In the genomic region with DNA sequence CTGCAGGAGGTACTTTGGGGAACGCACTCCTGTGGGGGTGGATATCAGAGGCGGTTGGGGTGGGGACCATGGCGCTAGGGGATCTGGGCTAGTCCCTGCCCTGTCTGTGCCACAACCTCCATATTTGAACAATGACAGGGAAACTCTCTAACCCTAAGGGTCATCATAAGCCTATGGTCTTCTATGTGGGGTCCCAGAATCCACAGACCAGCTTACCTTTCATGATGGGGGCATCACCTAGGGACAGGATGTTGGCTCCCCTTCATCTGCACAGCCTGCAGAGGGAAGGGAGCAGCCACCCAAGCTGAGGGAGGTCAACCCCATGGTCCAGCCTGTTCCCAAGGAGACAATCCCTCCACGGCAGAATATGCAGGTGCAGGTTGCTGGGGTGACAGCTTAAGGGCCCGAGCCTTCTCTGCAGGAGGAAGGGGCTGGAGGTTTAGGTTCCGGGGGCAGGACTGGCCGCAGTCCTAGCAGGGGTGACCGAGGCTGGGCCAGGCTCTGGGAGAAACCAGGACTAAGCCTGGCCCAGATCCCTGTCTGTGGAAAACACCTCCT, we compare ENCODE assay signal across 9 cellular contexts. TPM values are rescaled to one million over a fixed set of nuclear protein-coding genes. Genes with fewer than 3 reads are reported as not detected.
A peak's percentile ranks its signal among the peaks of the same experiment; 100 is the strongest.
DNase-seq lines count a peak whose midpoint lies in the region; ATAC-seq and TF ChIP-seq lines count a peak whose summit lies in the region.
"Had no signal": no experiment of that assay in that cellular context is flagged by ENCODE, and none has a peak within 500 bp of the region (broad histone marks: within the 10 kb centered on the region; RNA-seq: fewer than 3 reads in every experiment).

No MANE protein-coding gene starts in this region.

- no peak for ATAC-seq in GM18519 (IDR thresholded peaks at IDR 0.05; ENCODE audit: low FRiP score, unreplicated experiment)

- H3K4me1 ChIP-seq in BLaER1 treated with 17β-estradiol and CSF1 and Interleukin-3, amounts not matched to agents 10 nM and 100 nM = peaks cover 32 to 51% (median 42%) of the 10 kb centered on the region in 10 experiments
- H3K4me1 ChIP-seq in MM.1S (ENCODE audit: low read length) (peaks cover 8% of the 10 kb centered on the region), ectodermal cell (ENCODE audit: control insufficient read depth, insufficient read depth, low read length) (peaks cover 19% of the 10 kb centered on the region)

- peaks cover 14% of the 10 kb centered on the region for H3K79me2 ChIP-seq in MM.1S (ENCODE audit: low read length)

- H3K27me3 ChIP-seq in BLaER1 treated with 17β-estradiol and CSF1 and Interleukin-3, amounts not matched to agents 10 nM and 100 nM = no peaks in the 10 kb centered on the region
- H3K27me3 ChIP-seq in MM.1S (replicated peaks; ENCODE audit: insufficient read depth, low read length) = no peaks in the 10 kb centered on the region
- H3K27me3 ChIP-seq in ectodermal cell (ENCODE audit: control insufficient read depth, insufficient read depth, low read length, poor library complexity, severe bottlenecking) = no peaks in the 10 kb centered on the region

- no peak for DNase-seq in MM.1S
- no peak for DNase-seq in neural crest cell (ENCODE audit: low read depth, low spot score)
- DNase-seq in SIG-M5 treated with dmso at 0.1 percent for 504 hours (lab: John Stamatoyannopoulos, UW; ENCODE audit: unreplicated experiment) = no peak
- DNase-seq in NCI-H446 (lab: John Stamatoyannopoulos, UW) = no peak
- no peak for DNase-seq in COR-L47 (lab: John Stamatoyannopoulos, UW)
- DNase-seq: activated CD8-positive, alpha-beta memory T cell treated with anti-CD3 and anti-CD28 coated beads, Interleukin-2, amount 50 U/mL, for 4 hours had no signal

- 86 to 89% methylated on average over 8 of the region's 8 CpGs for WGBS in ectodermal cell, 2 experiments

- peaks cover 27% of the 10 kb centered on the region for H3K4me1 Mint-ChIP-seq in neural crest cell

- H3K27ac ChIP-seq in BLaER1 treated with 17β-estradiol and CSF1 and Interleukin-3, amounts not matched to agents 10 nM and 100 nM = peak overlapping the region in 10 of 11 experiments; percentile 91 to 98 (median 95); a peak in 19 of 22 replicates
- H3K27ac ChIP-seq in MM.1S (ENCODE audit: low read length) = peak overlapping the region; percentile 58; the same call in 1 of the 2 replicates
- H3K27ac ChIP-seq in ectodermal cell (ENCODE audit: insufficient read depth, low read depth, low read length, poor library complexity, severe bottlenecking) = no peak overlapping the region

- peak overlapping the region; percentile 93 to 98 (median 96); a peak in 21 of 22 replicates for H3K9ac ChIP-seq in BLaER1 treated with 17β-estradiol and CSF1 and Interleukin-3, amounts not matched to agents 10 nM and 100 nM
- no peak overlapping the region; the same call in 1 of the 2 replicates for H3K9ac ChIP-seq in MM.1S (ENCODE audit: low read length)

- no peaks in the 10 kb centered on the region for H3K9me2 ChIP-seq in MM.1S (replicated peaks; ENCODE audit: insufficient read depth, low read length)

- no peak overlapping the region for H3K27ac Mint-ChIP-seq in neural crest cell (ENCODE audit: unreplicated experiment)

- H3F3A ChIP-seq in MM.1S (ENCODE audit: insufficient read depth, low read length) = peaks cover 13% of the 10 kb centered on the region

- peaks cover 2% of the 10 kb centered on the region for H3K36me3 Mint-ChIP-seq in neural crest cell (ENCODE audit: low read depth)

- TF ChIP-seq CTCF in MM.1S (IDR thresholded peaks at IDR 0.05; ENCODE audit: low read length) (no peak), neural crest cell (conservative IDR thresholded peaks at IDR 0.05) (no peak)

- peak overlapping the region; percentile 86 to 99 (median 92) for H3K4me3 ChIP-seq in BLaER1 treated with 17β-estradiol and CSF1 and Interleukin-3, amounts not matched to agents 10 nM and 100 nM
- H3K4me3 ChIP-seq in MM.1S (ENCODE audit: low read length) = peak overlapping the region; percentile 96; the same call in 1 of the 2 replicates
- H3K4me3 ChIP-seq in ectodermal cell (ENCODE audit: insufficient read depth, low read depth, low read length) = peak overlapping the region; percentile 87

- peaks cover 13 to 69% (median 34%) of the 10 kb centered on the region in 11 experiments; a peak in 19 of 22 replicates for H4K20me1 ChIP-seq in BLaER1 treated with 17β-estradiol and CSF1 and Interleukin-3, amounts not matched to agents 10 nM and 100 nM
- H4K20me1 ChIP-seq in MM.1S (ENCODE audit: insufficient read depth, low read length) = no peaks in the 10 kb centered on the region

- H3K4me2 ChIP-seq in BLaER1 treated with 17β-estradiol and CSF1 and Interleukin-3, amounts not matched to agents 10 nM and 100 nM = peak overlapping the region; percentile 78 to 99 (median 98)
- peak overlapping the region; percentile 100 for H3K4me2 ChIP-seq in MM.1S (ENCODE audit: low read depth, low read length)

- H3K36me3 ChIP-seq in BLaER1 treated with 17β-estradiol and CSF1 and Interleukin-3, amounts not matched to agents 10 nM and 100 nM = peaks cover 21 to 65% (median 43%) of the 10 kb centered on the region in 11 experiments
- H3K36me3 ChIP-seq in MM.1S (replicated peaks; ENCODE audit: insufficient read depth, low read length) (no peaks in the 10 kb centered on the region), ectodermal cell (ENCODE audit: control insufficient read depth, insufficient read depth, low read length) (no peaks in the 10 kb centered on the region)

- H2AFZ ChIP-seq in MM.1S (ENCODE audit: low read length) = no peak overlapping the region

- peaks cover 3% of the 10 kb centered on the region for H3K27me3 Mint-ChIP-seq in neural crest cell (ENCODE audit: low read depth)

- H3K4me3 Mint-ChIP-seq in neural crest cell = peak overlapping the region; percentile 92

- H3K9me3 ChIP-seq in BLaER1 treated with 17β-estradiol and CSF1 and Interleukin-3, amounts not matched to agents 10 nM and 100 nM (replicated peaks in 1 of 11) = no peaks in the 10 kb centered on the region
- H3K9me3 ChIP-seq in MM.1S (replicated peaks; ENCODE audit: insufficient read depth, low read length) (no peaks in the 10 kb centered on the region), ectodermal cell (ENCODE audit: control insufficient read depth, low read length) (no peaks in the 10 kb centered on the region)

- no peaks in the 10 kb centered on the region for H3K9me3 Mint-ChIP-seq in neural crest cell

RNA-seq across cellular contexts. Expression of a gene that starts 1.7 kb away (rescaled TPM):
- 14.0 TPM for polyA plus RNA-seq in ectodermal cell (2013, experiment 1 of 4)
- polyA plus RNA-seq in ectodermal cell (2013, experiment 2 of 4) = 15.7 TPM
- 12.7 TPM for polyA plus RNA-seq in ectodermal cell (2013, experiment 3 of 4)
- 16.1 TPM for polyA plus RNA-seq in ectodermal cell (2013, experiment 4 of 4)
- total RNA-seq in neural crest cell = 7.7 and 8.0 TPM in 2 replicates

RNA-seq across cellular contexts. Expression of a gene that starts 7.0 kb away (rescaled TPM):
- polyA plus RNA-seq in ectodermal cell (2013, experiment 1 of 4) = 34.5 TPM
- 39.7 TPM for polyA plus RNA-seq in ectodermal cell (2013, experiment 2 of 4)
- 27.2 TPM for polyA plus RNA-seq in ectodermal cell (2013, experiment 3 of 4)
- polyA plus RNA-seq in ectodermal cell (2013, experiment 4 of 4) = 28.6 TPM
- 33.4 and 35.2 TPM in 2 replicates for total RNA-seq in neural crest cell

RNA-seq across cellular contexts. Expression of a gene that starts 27.2 kb away (rescaled TPM):
- polyA plus RNA-seq in ectodermal cell (2013, experiment 1 of 4) = 80.8 TPM
- 83.7 TPM for polyA plus RNA-seq in ectodermal cell (2013, experiment 2 of 4)
- polyA plus RNA-seq in ectodermal cell (2013, experiment 3 of 4) = 56.7 TPM
- 60.5 TPM for polyA plus RNA-seq in ectodermal cell (2013, experiment 4 of 4)
- 78.1 and 84.7 TPM in 2 replicates for total RNA-seq in neural crest cell

RNA-seq across cellular contexts. Expression of a gene that starts 34.4 kb away (rescaled TPM):
- 3.2 TPM for polyA plus RNA-seq in ectodermal cell (2013, experiment 1 of 4)
- polyA plus RNA-seq in ectodermal cell (2013, experiment 2 of 4) = 3.7 TPM
- 2.3 TPM for polyA plus RNA-seq in ectodermal cell (2013, experiment 3 of 4)
- polyA plus RNA-seq in ectodermal cell (2013, experiment 4 of 4) = 2.8 TPM
- 1.9 and 2.3 TPM in 2 replicates for total RNA-seq in neural crest cell

RNA-seq across cellular contexts. Expression of a gene that starts 54.2 kb away (rescaled TPM):
- polyA plus RNA-seq in ectodermal cell (2013, experiment 1 of 4) = 3.4 TPM
- polyA plus RNA-seq in ectodermal cell (2013, experiment 2 of 4) = 2.7 TPM
- polyA plus RNA-seq in ectodermal cell (2013, experiment 3 of 4) = 3.9 TPM
- polyA plus RNA-seq in ectodermal cell (2013, experiment 4 of 4) = 3.5 TPM
- 1.6 and 2.6 TPM in 2 replicates for total RNA-seq in neural crest cell
